In genomic region chr9:10228082-10228481, GRCh38 we compare ENCODE assay signal across 33 cellular contexts.
"Had no signal": no experiment of that assay in that cellular context is flagged by ENCODE, and none has a peak within 500 bp of the region (broad histone marks: within the 10 kb centered on the region; RNA-seq: fewer than 3 reads in every experiment).

No MANE protein-coding gene starts in this region.

- H3K4me1 Mint-ChIP-seq: activated CD4-positive, alpha-beta T cell treated with anti-CD3 and anti-CD28 coated beads for 36 hours; activated CD4-positive, alpha-beta T cell treated with anti-CD3 and anti-CD28 coated beads, Interleukin-2, amount 10 ng/mL, durations not matched to agents 24 days and 14 days; activated CD8-positive, alpha-beta memory T cell treated with anti-CD3 and anti-CD28 coated beads, Interleukin-2, amount 10 ng/mL, durations not matched to agents 7 days and 5 days; activated naive CD4-positive, alpha-beta T cell treated with anti-CD3 and anti-CD28 coated beads, Interleukin-2, amount 50 U/mL, for 24 hours; activated naive CD8-positive, alpha-beta T cell treated with anti-CD3 and anti-CD28 coated beads for 36 hours; activated naive CD8-positive, alpha-beta T cell treated with anti-CD3 and anti-CD28 coated beads, Interleukin-2, amount 50 U/mL, for 24 hours; central memory CD8-positive, alpha-beta T cell had no signal

- H3K36me3 Mint-ChIP-seq: activated CD4-positive, alpha-beta memory T cell treated with anti-CD3 and anti-CD28 coated beads for 36 hours; activated CD8-positive, alpha-beta memory T cell treated with anti-CD3 and anti-CD28 coated beads, Interleukin-2, amount 10 ng/mL, durations not matched to agents 7 days and 5 days; activated naive CD4-positive, alpha-beta T cell treated with anti-CD3 and anti-CD28 coated beads, Interleukin-2, amount 50 U/mL, for 24 hours; brain had no signal

- H3K27me3 ChIP-seq: adrenal gland, ascending aorta, breast epithelium, dorsolateral prefrontal cortex, esophagus muscularis mucosa, foreskin keratinocyte, gastrocnemius medialis, heart right ventricle had no signal

- H3K4me1 ChIP-seq: adrenal gland, ascending aorta, breast epithelium, esophagus muscularis mucosa, foreskin keratinocyte, gastrocnemius medialis, heart right ventricle had no signal

- DNase-seq: activated CD4-positive, alpha-beta memory T cell treated with anti-CD3 and anti-CD28 coated beads for 36 hours; activated CD4-positive, alpha-beta T cell treated with anti-CD3 and anti-CD28 coated beads for 36 hours; activated CD4-positive, alpha-beta T cell treated with anti-CD3 and anti-CD28 coated beads, Interleukin-2, amount 10 ng/mL, durations not matched to agents 24 days and 14 days; activated CD4-positive, CD25-positive, alpha-beta regulatory T cell; activated CD4-positive, CD25-positive, alpha-beta regulatory T cell treated with anti-CD3 and anti-CD28 coated beads, Interleukin-2, amount 50 U/mL, for 72 hours; activated CD8-positive, alpha-beta memory T cell treated with anti-CD3 and anti-CD28 coated beads, Interleukin-2, amount 10 ng/mL, durations not matched to agents 7 days and 5 days; activated CD8-positive, alpha-beta memory T cell treated with anti-CD3 and anti-CD28 coated beads, Interleukin-2, amount 50 U/mL, for 4 hours; activated CD8-positive, alpha-beta T cell treated with anti-CD3 and anti-CD28 coated beads, Interleukin-2, amount 10 ng/mL, durations not matched to agents 7 days and 5 days; activated effector memory CD4-positive, alpha-beta T cell treated with anti-CD3 and anti-CD28 coated beads, Interleukin-2, amount 50 U/mL, for 16 hours; activated naive CD4-positive, alpha-beta T cell treated with anti-CD3 and anti-CD28 coated beads for 36 hours; activated naive CD8-positive, alpha-beta T cell treated with anti-CD3 and anti-CD28 coated beads for 36 hours; activated naive CD8-positive, alpha-beta T cell treated with anti-CD3 and anti-CD28 coated beads, Interleukin-2, amount 50 U/mL, for 24 hours; activated T-cell treated with anti-CD3 and anti-CD28 coated beads, Interleukin-2, amount 50 U/mL, for 1 hour; activated T-cell treated with anti-CD3 and anti-CD28 coated beads, Interleukin-2, amount 50 U/mL, for 48 hours; adrenal gland; dorsolateral prefrontal cortex; effector memory CD4-positive, alpha-beta T cell; endodermal cell; erythroblast; foreskin keratinocyte; gastrocnemius medialis; heart right ventricle; T-helper 2 cell had no signal

- H3K4me3 ChIP-seq: adrenal gland, ascending aorta, breast epithelium, coronary artery, dorsolateral prefrontal cortex, esophagus muscularis mucosa, gastrocnemius medialis, heart right ventricle had no signal

- ATAC-seq: activated CD4-positive, alpha-beta T cell treated with anti-CD3 and anti-CD28 coated beads for 36 hours; activated CD8-positive, alpha-beta memory T cell treated with anti-CD3 and anti-CD28 coated beads, Interleukin-2, amount 10 ng/mL, durations not matched to agents 7 days and 5 days; activated CD8-positive, alpha-beta T cell treated with anti-CD3 and anti-CD28 coated beads, Interleukin-2, amount 10 ng/mL, durations not matched to agents 7 days and 5 days; activated naive CD8-positive, alpha-beta T cell treated with anti-CD3 and anti-CD28 coated beads, Interleukin-2, amount 50 U/mL, for 24 hours; foreskin keratinocyte; gastrocnemius medialis; heart right ventricle had no signal

- H3K27ac Mint-ChIP-seq: activated CD4-positive, alpha-beta memory T cell treated with anti-CD3 and anti-CD28 coated beads for 36 hours; activated CD4-positive, alpha-beta T cell treated with anti-CD3 and anti-CD28 coated beads for 36 hours; activated CD4-positive, alpha-beta T cell treated with anti-CD3 and anti-CD28 coated beads, Interleukin-2, amount 10 ng/mL, durations not matched to agents 24 days and 14 days; activated CD8-positive, alpha-beta memory T cell treated with anti-CD3 and anti-CD28 coated beads, Interleukin-2, amount 10 ng/mL, durations not matched to agents 7 days and 5 days; activated CD8-positive, alpha-beta T cell treated with anti-CD3 and anti-CD28 coated beads, Interleukin-2, amount 10 ng/mL, durations not matched to agents 7 days and 5 days; activated naive CD4-positive, alpha-beta T cell treated with anti-CD3 and anti-CD28 coated beads for 36 hours; activated naive CD4-positive, alpha-beta T cell treated with anti-CD3 and anti-CD28 coated beads, Interleukin-2, amount 50 U/mL, for 24 hours; activated naive CD8-positive, alpha-beta T cell treated with anti-CD3 and anti-CD28 coated beads for 36 hours; activated naive CD8-positive, alpha-beta T cell treated with anti-CD3 and anti-CD28 coated beads, Interleukin-2, amount 50 U/mL, for 24 hours; activated T-helper 1 cell treated with anti-CD3 and anti-CD28 coated beads, Interleukin-12 subunit alpha, Interleukin-12 subunit beta, Interleukin-2, Interleukin-4 antibody, amounts not matched to agents 30 ng/mL and 10 ng/mL and 1 ng/mL, durations not matched to agents 14 hours and 24 hours and 36 hours; activated T-helper 2 cell treated with anti-CD3 and anti-CD28 coated beads, Interferon-gamma antibody, Interleukin-2, Interleukin-4, amounts not matched to agents 10 μg/mL and 5 μg/mL and 100 μg/mL, durations not matched to agents 14 hours and 24 hours and 36 hours; brain; dendritic cell treated with granulocyte-macrophage colony-stimulating factor and Interleukin-4, amounts not matched to agents 40 ng/mL and 50 ng/mL, for 4 days; endodermal cell had no signal

- H3K36me3 ChIP-seq: adrenal gland, ascending aorta, breast epithelium, esophagus muscularis mucosa, gastrocnemius medialis, heart right ventricle had no signal

- H3K27ac ChIP-seq: adrenal gland, ascending aorta, breast epithelium, coronary artery, esophagus muscularis mucosa, foreskin keratinocyte, gastrocnemius medialis, heart right ventricle had no signal

- H3K9me3 Mint-ChIP-seq: activated naive CD4-positive, alpha-beta T cell treated with anti-CD3 and anti-CD28 coated beads, Interleukin-2, amount 50 U/mL, for 24 hours; activated T-helper 1 cell treated with anti-CD3 and anti-CD28 coated beads, Interleukin-12 subunit alpha, Interleukin-12 subunit beta, Interleukin-2, Interleukin-4 antibody, amounts not matched to agents 30 ng/mL and 10 ng/mL and 1 ng/mL, durations not matched to agents 14 hours and 24 hours and 36 hours; dendritic cell treated with granulocyte-macrophage colony-stimulating factor and Interleukin-4, amounts not matched to agents 40 ng/mL and 50 ng/mL, for 4 days; endodermal cell had no signal

- H3K9me3 ChIP-seq: adrenal gland, ascending aorta, breast epithelium, esophagus muscularis mucosa, gastrocnemius medialis, heart right ventricle had no signal

- H3K27me3 Mint-ChIP-seq: activated CD4-positive, alpha-beta memory T cell treated with anti-CD3 and anti-CD28 coated beads for 36 hours; activated CD4-positive, alpha-beta T cell treated with anti-CD3 and anti-CD28 coated beads for 36 hours; activated CD4-positive, alpha-beta T cell treated with anti-CD3 and anti-CD28 coated beads, Interleukin-2, amount 10 ng/mL, durations not matched to agents 24 days and 14 days; activated CD8-positive, alpha-beta memory T cell treated with anti-CD3 and anti-CD28 coated beads, Interleukin-2, amount 10 ng/mL, durations not matched to agents 7 days and 5 days; activated naive CD4-positive, alpha-beta T cell treated with anti-CD3 and anti-CD28 coated beads, Interleukin-2, amount 50 U/mL, for 24 hours; activated naive CD8-positive, alpha-beta T cell treated with anti-CD3 and anti-CD28 coated beads for 36 hours; activated naive CD8-positive, alpha-beta T cell treated with anti-CD3 and anti-CD28 coated beads, Interleukin-2, amount 50 U/mL, for 24 hours; central memory CD8-positive, alpha-beta T cell; dendritic cell treated with granulocyte-macrophage colony-stimulating factor and Interleukin-4, amounts not matched to agents 40 ng/mL and 50 ng/mL, for 4 days had no signal

- H3K4me3 Mint-ChIP-seq: activated CD4-positive, alpha-beta memory T cell treated with anti-CD3 and anti-CD28 coated beads for 36 hours; activated CD4-positive, alpha-beta T cell treated with anti-CD3 and anti-CD28 coated beads for 36 hours; activated CD4-positive, alpha-beta T cell treated with anti-CD3 and anti-CD28 coated beads, Interleukin-2, amount 10 ng/mL, durations not matched to agents 24 days and 14 days; activated CD8-positive, alpha-beta memory T cell treated with anti-CD3 and anti-CD28 coated beads, Interleukin-2, amount 10 ng/mL, durations not matched to agents 7 days and 5 days; activated CD8-positive, alpha-beta T cell treated with anti-CD3 and anti-CD28 coated beads, Interleukin-2, amount 10 ng/mL, durations not matched to agents 7 days and 5 days; activated naive CD4-positive, alpha-beta T cell treated with anti-CD3 and anti-CD28 coated beads for 36 hours; activated naive CD4-positive, alpha-beta T cell treated with anti-CD3 and anti-CD28 coated beads, Interleukin-2, amount 50 U/mL, for 24 hours; activated naive CD8-positive, alpha-beta T cell treated with anti-CD3 and anti-CD28 coated beads for 36 hours; activated naive CD8-positive, alpha-beta T cell treated with anti-CD3 and anti-CD28 coated beads, Interleukin-2, amount 50 U/mL, for 24 hours; activated T-helper 1 cell treated with anti-CD3 and anti-CD28 coated beads, Interleukin-12 subunit alpha, Interleukin-12 subunit beta, Interleukin-2, Interleukin-4 antibody, amounts not matched to agents 30 ng/mL and 10 ng/mL and 1 ng/mL, durations not matched to agents 14 hours and 24 hours and 36 hours; brain; central memory CD8-positive, alpha-beta T cell; dendritic cell treated with granulocyte-macrophage colony-stimulating factor and Interleukin-4, amounts not matched to agents 40 ng/mL and 50 ng/mL, for 4 days; endodermal cell had no signal
